Comparison of ENCODE assay signal across 8 cellular contexts in genomic region chr19:42175952-42176648, GRCh38. TPM values are rescaled to one million over a fixed set of nuclear protein-coding genes. Genes with fewer than 3 reads are reported as not detected.
A peak's percentile ranks its signal among the peaks of the same experiment; 100 is the strongest.
DNase-seq lines count a peak whose midpoint lies in the region; ATAC-seq and TF ChIP-seq lines count a peak whose summit lies in the region.

No MANE protein-coding gene starts in this region.

- peak overlapping the region; percentile 47 for H3K27ac ChIP-seq in temporal lobe (ENCODE audit: low read depth, low read length)

- in situ Hi-C loops in GM13977 (cut with MboI; ENCODE audit: low pct_unique_long_range_greater_than_20kb, low sequenced_read_pairs, unreplicated experiment) = no loop called here

- no peak for TF ChIP-seq CTCF in GM13977 (IDR thresholded peaks at IDR 0.05; ENCODE audit: extremely low read depth, insufficient read depth, missing control alignments)

- DNase-seq in ELF-1 (ENCODE audit: low read depth, low spot score) (peak; percentile 46), NCI-H2029 treated with DMSO at 0.1 percent for 48 hours (lab: John Stamatoyannopoulos, UW) (peak; percentile 18), astrocyte of the hippocampus (ENCODE audit: low read depth, low spot score) (peak; percentile 51), kidney tubule cell (ENCODE audit: low spot score) (peak; percentile 4), GM13977 (ENCODE audit: low spot score) (no peak), HCEC 1CT (no peak)

- ATAC-seq in GM19351 (IDR thresholded peaks at IDR 0.05; ENCODE audit: unreplicated experiment) = no peak

RNA-seq across cellular contexts. Expression of gene DEDD2, which starts 41.4 kb away (rescaled TPM):
- total RNA-seq in temporal lobe = 15.0 TPM

RNA-seq across cellular contexts. Expression of gene POU2F2, which starts 43.9 kb away (rescaled TPM):
- 4.9 TPM for total RNA-seq in temporal lobe

RNA-seq across cellular contexts. Expression of gene ZNF526, which starts 44.0 kb away (rescaled TPM):
- total RNA-seq in temporal lobe = 3.7 TPM

Comparison
In these comparisons a context has a peak if more than half of its experiments do, and no peak if none do; other contexts are left out.
1. DNase-seq: peak in ELF-1 (single experiment), NCI-H2029 treated with DMSO at 0.1 percent for 48 hours (single experiment), astrocyte of the hippocampus (single experiment) and kidney tubule cell (single experiment); none in GM13977 (single experiment) and HCEC 1CT (single experiment).